ENCODE assay signal across 33 cellular contexts in genomic region chr5:115695290-115695689, GRCh38.
"Had no signal": no experiment of that assay in that cellular context is flagged by ENCODE, and none has a peak within 500 bp of the region (broad histone marks: within the 10 kb centered on the region; RNA-seq: fewer than 3 reads in every experiment).

No MANE protein-coding gene starts in this region.

- H3K4me2 ChIP-seq: hepatocyte had no signal

- H3K4me3 Mint-ChIP-seq: activated B cell treated with CpG ODN at 0.5 μM for 24 hours; activated CD8-positive, alpha-beta T cell treated with anti-CD3 and anti-CD28 coated beads for 36 hours; activated naive CD4-positive, alpha-beta T cell treated with anti-CD3 and anti-CD28 coated beads for 36 hours; activated naive CD4-positive, alpha-beta T cell treated with anti-CD3 and anti-CD28 coated beads, Interleukin-2, amount 50 U/mL, for 24 hours; activated naive CD8-positive, alpha-beta T cell treated with anti-CD3 and anti-CD28 coated beads for 36 hours; activated naive CD8-positive, alpha-beta T cell treated with anti-CD3 and anti-CD28 coated beads, Interleukin-2, amount 50 U/mL, for 24 hours; activated T-cell treated with anti-CD3 and anti-CD28 coated beads, Interleukin-2, amount 50 U/mL, for 4 hours; activated T-helper 17 cell treated with anti-CD3 and anti-CD28 coated beads, Interleukin-2, amount 50 U/mL, for 72 hours; effector memory CD8-positive, alpha-beta T cell; T-helper 2 cell treated with Interferon-gamma antibody and Interleukin-4, amounts not matched to agents 5 μg/mL and 100 μg/mL, for 36 hours had no signal

- H3K9me3 Mint-ChIP-seq: activated B cell treated with CpG ODN at 0.5 μM for 24 hours; activated CD8-positive, alpha-beta T cell treated with anti-CD3 and anti-CD28 coated beads for 36 hours; activated naive CD4-positive, alpha-beta T cell treated with anti-CD3 and anti-CD28 coated beads for 36 hours; activated naive CD4-positive, alpha-beta T cell treated with anti-CD3 and anti-CD28 coated beads, Interleukin-2, amount 50 U/mL, for 24 hours; activated naive CD8-positive, alpha-beta T cell treated with anti-CD3 and anti-CD28 coated beads for 36 hours; activated naive CD8-positive, alpha-beta T cell treated with anti-CD3 and anti-CD28 coated beads, Interleukin-2, amount 50 U/mL, for 24 hours; activated T-cell treated with anti-CD3 and anti-CD28 coated beads, Interleukin-2, amount 50 U/mL, for 4 hours; activated T-helper 17 cell treated with anti-CD3 and anti-CD28 coated beads, Interleukin-2, amount 50 U/mL, for 72 hours; effector memory CD8-positive, alpha-beta T cell; T-helper 2 cell treated with Interferon-gamma antibody and Interleukin-4, amounts not matched to agents 5 μg/mL and 100 μg/mL, for 36 hours had no signal

- H3K4me3 ChIP-seq: adrenal gland, body of pancreas, esophagus muscularis mucosa, gastroesophageal sphincter, heart right ventricle, hepatocyte had no signal

- H3K27ac Mint-ChIP-seq: activated B cell treated with CpG ODN at 0.5 μM for 24 hours; activated CD8-positive, alpha-beta T cell treated with anti-CD3 and anti-CD28 coated beads for 36 hours; activated naive CD4-positive, alpha-beta T cell treated with anti-CD3 and anti-CD28 coated beads for 36 hours; activated naive CD4-positive, alpha-beta T cell treated with anti-CD3 and anti-CD28 coated beads, Interleukin-2, amount 50 U/mL, for 24 hours; activated naive CD8-positive, alpha-beta T cell treated with anti-CD3 and anti-CD28 coated beads for 36 hours; activated naive CD8-positive, alpha-beta T cell treated with anti-CD3 and anti-CD28 coated beads, Interleukin-2, amount 50 U/mL, for 24 hours; activated T-helper 17 cell treated with anti-CD3 and anti-CD28 coated beads, Interleukin-2, amount 50 U/mL, for 72 hours; effector memory CD8-positive, alpha-beta T cell; T-helper 2 cell treated with Interferon-gamma antibody and Interleukin-4, amounts not matched to agents 5 μg/mL and 100 μg/mL, for 36 hours had no signal

- H3K27me3 ChIP-seq: adrenal gland, body of pancreas, esophagus muscularis mucosa, gastroesophageal sphincter, heart right ventricle, hepatocyte had no signal

- H3K4me1 Mint-ChIP-seq: activated B cell treated with CpG ODN at 0.5 μM for 24 hours; activated naive CD4-positive, alpha-beta T cell treated with anti-CD3 and anti-CD28 coated beads, Interleukin-2, amount 50 U/mL, for 24 hours; activated naive CD8-positive, alpha-beta T cell treated with anti-CD3 and anti-CD28 coated beads for 36 hours; activated naive CD8-positive, alpha-beta T cell treated with anti-CD3 and anti-CD28 coated beads, Interleukin-2, amount 50 U/mL, for 24 hours; activated T-helper 17 cell treated with anti-CD3 and anti-CD28 coated beads, Interleukin-2, amount 50 U/mL, for 72 hours had no signal

- H2AFZ ChIP-seq: hepatocyte had no signal

- H3K4me1 ChIP-seq: adrenal gland, body of pancreas, esophagus muscularis mucosa, gastroesophageal sphincter, heart right ventricle had no signal

- H3K27ac ChIP-seq: adrenal gland, body of pancreas, esophagus muscularis mucosa, gastroesophageal sphincter, heart right ventricle, hepatocyte, WERI-Rb-1 had no signal

- H3K9me3 ChIP-seq: adrenal gland, body of pancreas, esophagus muscularis mucosa, gastroesophageal sphincter, heart right ventricle had no signal

- H3K36me3 Mint-ChIP-seq: activated naive CD4-positive, alpha-beta T cell treated with anti-CD3 and anti-CD28 coated beads, Interleukin-2, amount 50 U/mL, for 24 hours; activated naive CD8-positive, alpha-beta T cell treated with anti-CD3 and anti-CD28 coated beads for 36 hours had no signal

- H3K79me2 ChIP-seq: hepatocyte had no signal

- FAIRE-seq: colon had no signal

- H3K36me3 ChIP-seq: adrenal gland, esophagus muscularis mucosa, gastroesophageal sphincter, heart right ventricle, WERI-Rb-1 had no signal

- DNase-seq: activated B cell treated with CpG ODN at 0.5 μM for 24 hours; activated CD4-positive, alpha-beta T cell treated with anti-CD3 and anti-CD28 coated beads for 48 hours; activated CD4-positive, alpha-beta T cell treated with anti-CD3 and anti-CD28 coated beads, Interleukin-2, amount 50 U/mL, for 1 hour; activated CD4-positive, alpha-beta T cell treated with anti-CD3 and anti-CD28 coated beads, Interleukin-2, amount 50 U/mL, for 48 hours; activated CD8-positive, alpha-beta memory T cell treated with anti-CD3 and anti-CD28 coated beads for 24 hours; activated CD8-positive, alpha-beta T cell treated with anti-CD3 and anti-CD28 coated beads for 36 hours; activated effector memory CD4-positive, alpha-beta T cell treated with Interleukin-2 at 50 U/mL for 16 hours; activated naive CD4-positive, alpha-beta T cell treated with anti-CD3 and anti-CD28 coated beads for 36 hours; activated naive CD8-positive, alpha-beta T cell treated with anti-CD3 and anti-CD28 coated beads for 36 hours; activated naive CD8-positive, alpha-beta T cell treated with anti-CD3 and anti-CD28 coated beads, Interleukin-2, amount 50 U/mL, for 24 hours; activated T-cell treated with anti-CD3 and anti-CD28 coated beads, Interleukin-2, amount 50 U/mL, for 4 hours; adrenal gland; amygdala; aorta; body of pancreas; caudate nucleus; cortex of kidney; dermis blood vessel endothelial cell; effector CD4-positive, alpha-beta T cell; effector memory CD8-positive, alpha-beta T cell; erythroblast; foreskin melanocyte; heart right ventricle; T1000; WERI-Rb-1 had no signal

- ATAC-seq: activated CD4-positive, CD25-positive, alpha-beta regulatory T cell treated with anti-CD3 and anti-CD28 coated beads, Interleukin-2, amount 50 U/mL, for 24 hours; activated CD8-positive, alpha-beta T cell treated with anti-CD3 and anti-CD28 coated beads for 36 hours; activated naive CD8-positive, alpha-beta T cell treated with anti-CD3 and anti-CD28 coated beads, Interleukin-2, amount 50 U/mL, for 24 hours; activated T-cell treated with anti-CD3 and anti-CD28 coated beads, Interleukin-2, amount 50 U/mL, for 4 hours; activated T-helper 17 cell treated with anti-CD3 and anti-CD28 coated beads, Interleukin-2, amount 50 U/mL, for 72 hours; body of pancreas; effector memory CD8-positive, alpha-beta T cell; gastroesophageal sphincter; heart right ventricle had no signal
